7 cellular contexts compared by ENCODE assay signal in genomic region chr7:48309720-48310119, GRCh38.
"Had no signal": no experiment of that assay in that cellular context is flagged by ENCODE, and none has a peak within 500 bp of the region (broad histone marks: within the 10 kb centered on the region; RNA-seq: fewer than 3 reads in every experiment).

No MANE protein-coding gene starts in this region.

- H3K4me1 ChIP-seq: HAP-1 had no signal

- FAIRE-seq: HTR-8/SVneo had no signal

- H3K4me3 ChIP-seq: GM23248, HAP-1 had no signal

- DNase-seq: GM23248, GOT3, H7 had no signal

- ATAC-seq: HCT116 had no signal

- H3K4me1 Mint-ChIP-seq: IgD-negative memory B cell had no signal

- H3K27ac Mint-ChIP-seq: IgD-negative memory B cell had no signal

- H3K9me3 Mint-ChIP-seq: IgD-negative memory B cell had no signal

- H3K4me3 Mint-ChIP-seq: IgD-negative memory B cell had no signal

- H3K9ac ChIP-seq: GM23248 had no signal

- H3K36me3 ChIP-seq: HAP-1 had no signal

- H3K27ac ChIP-seq: GM23248 had no signal

- H2AFZ ChIP-seq: GM23248 had no signal

- H3K9me3 ChIP-seq: HAP-1 had no signal
